8 cellular contexts compared by ENCODE assay signal in the genomic region with DNA sequence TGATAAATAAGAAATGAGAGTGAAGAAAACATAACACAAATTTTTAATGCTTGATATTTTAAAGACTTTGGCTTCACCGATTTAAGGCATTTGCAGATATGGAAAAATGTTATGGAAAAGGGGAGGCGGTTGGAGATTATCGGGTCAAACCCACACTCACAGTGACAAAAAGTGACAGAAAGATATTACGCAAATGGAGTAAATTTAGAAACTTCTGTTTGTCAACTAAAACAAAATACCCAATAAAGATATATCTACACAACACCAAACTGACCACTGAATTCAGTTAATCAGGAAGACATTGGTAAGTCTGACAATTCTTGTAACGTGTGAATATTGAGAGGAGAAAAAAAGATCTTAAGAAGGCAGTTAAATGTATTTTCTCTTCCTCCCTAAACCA. TPM values are rescaled to one million over a fixed set of nuclear protein-coding genes. Genes with fewer than 3 reads are reported as not detected.
DNase-seq lines count a peak whose midpoint lies in the region; ATAC-seq and TF ChIP-seq lines count a peak whose summit lies in the region.

No MANE protein-coding gene starts in this region.

- no peaks in the 10 kb centered on the region for H3K9me3 ChIP-seq in gastroesophageal sphincter

- H3K4me3 ChIP-seq in WI38 (ENCODE audit: low read depth, low read length) (peak overlapping the region; percentile 81), gastroesophageal sphincter (peak overlapping the region; percentile 53 to 73)

- intact Hi-C loops in activated CD4-positive, alpha-beta T cell treated with anti-CD3 and anti-CD28 coated beads for 36 hours (cut with DNase I, micrococcal nuclease): loop anchor here in 1 of 2 experiments (5.0 kb wide), 1 partner anchor 240 kb away; the partner anchor contains the start of gene PAWR

- DNase-seq in activated CD4-positive, alpha-beta T cell treated with anti-CD3 and anti-CD28 coated beads for 36 hours: no peak
- DNase-seq in activated CD4-positive, alpha-beta T cell treated with anti-CD3 and anti-CD28 coated beads for 4 hours: no peak
- DNase-seq in stimulated activated naive CD8-positive, alpha-beta T cell treated with anti-CD3 and anti-CD28 coated beads, Interleukin-15, amount 100 ng/mL, for 72 hours: no peak
- no peak for DNase-seq in DMS 273 treated with DMSO at 0.1 percent for 48 hours (lab: John Stamatoyannopoulos, UW)
- no peak for DNase-seq in NCI-H345 treated with DMSO at 0.1 percent for 48 hours (lab: John Stamatoyannopoulos, UW; ENCODE audit: unreplicated experiment)

- peaks cover 5% of the 10 kb centered on the region for H3K36me3 Mint-ChIP-seq in activated CD4-positive, alpha-beta T cell treated with anti-CD3 and anti-CD28 coated beads for 36 hours (ENCODE audit: low read depth)

- peak overlapping the region; percentile 29 for H3K27ac Mint-ChIP-seq in activated CD4-positive, alpha-beta T cell treated with anti-CD3 and anti-CD28 coated beads for 36 hours
- no peak overlapping the region for H3K27ac Mint-ChIP-seq in stimulated activated naive CD8-positive, alpha-beta T cell treated with anti-CD3 and anti-CD28 coated beads, Interleukin-15, amount 100 ng/mL, for 72 hours

- H3K9me3 Mint-ChIP-seq in activated CD4-positive, alpha-beta T cell treated with anti-CD3 and anti-CD28 coated beads for 36 hours (ENCODE audit: low read depth): no peaks in the 10 kb centered on the region
- H3K9me3 Mint-ChIP-seq in stimulated activated naive CD8-positive, alpha-beta T cell treated with anti-CD3 and anti-CD28 coated beads, Interleukin-15, amount 100 ng/mL, for 72 hours: no peaks in the 10 kb centered on the region

- no peak for ATAC-seq in activated CD4-positive, alpha-beta T cell treated with anti-CD3 and anti-CD28 coated beads for 36 hours
- ATAC-seq in gastroesophageal sphincter (no peak), GM18498 (IDR thresholded peaks at IDR 0.05; ENCODE audit: unreplicated experiment) (no peak)
- no peak for ATAC-seq in stimulated activated naive CD8-positive, alpha-beta T cell treated with anti-CD3 and anti-CD28 coated beads, Interleukin-15, amount 100 ng/mL, for 72 hours

- H3K36me3 ChIP-seq in gastroesophageal sphincter: no peaks in the 10 kb centered on the region

- H3K27ac ChIP-seq in gastroesophageal sphincter: peak overlapping the region; percentile 93 to 99 (median 98)

- POLR2A ChIA-PET in activated CD4-positive, alpha-beta T cell treated with anti-CD3 and anti-CD28 coated beads for 36 hours (lab: Charles Lee): no interaction called here

- H3K27me3 ChIP-seq in gastroesophageal sphincter: no peaks in the 10 kb centered on the region

- 13 to 17% methylated on average over 5 of the region's 5 CpGs for WGBS in gastroesophageal sphincter (ENCODE audit: low coverage in 1 of 2), 2 donors

- TF ChIP-seq EP300 in gastroesophageal sphincter (IDR thresholded peaks at IDR 0.05): no peak

- peak overlapping the region; percentile 95 for H3K4me3 Mint-ChIP-seq in activated CD4-positive, alpha-beta T cell treated with anti-CD3 and anti-CD28 coated beads for 36 hours
- H3K4me3 Mint-ChIP-seq in stimulated activated naive CD8-positive, alpha-beta T cell treated with anti-CD3 and anti-CD28 coated beads, Interleukin-15, amount 100 ng/mL, for 72 hours: peak overlapping the region; percentile 87 to 91

- H3K27me3 Mint-ChIP-seq in activated CD4-positive, alpha-beta T cell treated with anti-CD3 and anti-CD28 coated beads for 36 hours: no peaks in the 10 kb centered on the region
- H3K27me3 Mint-ChIP-seq in stimulated activated naive CD8-positive, alpha-beta T cell treated with anti-CD3 and anti-CD28 coated beads, Interleukin-15, amount 100 ng/mL, for 72 hours: no peaks in the 10 kb centered on the region

- H3K4me1 Mint-ChIP-seq in activated CD4-positive, alpha-beta T cell treated with anti-CD3 and anti-CD28 coated beads for 36 hours: peaks cover 56% of the 10 kb centered on the region
- H3K4me1 Mint-ChIP-seq in stimulated activated naive CD8-positive, alpha-beta T cell treated with anti-CD3 and anti-CD28 coated beads, Interleukin-15, amount 100 ng/mL, for 72 hours: peaks cover 63% of the 10 kb centered on the region

- no peak for TF ChIP-seq POLR2A in gastroesophageal sphincter (IDR thresholded peaks at IDR 0.05)

- CTCF ChIA-PET in activated CD4-positive, alpha-beta T cell treated with anti-CD3 and anti-CD28 coated beads for 36 hours (lab: Charles Lee): interaction anchor here (0.7 to 1.0 kb wide), 2 partner anchors 16 to 48 kb away, joined by 3 read pairs; no protein-coding TSS in a partner anchor

- H3K4me1 ChIP-seq in gastroesophageal sphincter: peaks cover 4 to 59% (median 9%) of the 10 kb centered on the region in 3 donors

- TF ChIP-seq CTCF in WI38 (IDR thresholded peaks at IDR 0.05; ENCODE audit: low read depth, low read length): no peak
- TF ChIP-seq CTCF in gastroesophageal sphincter (IDR thresholded peaks at IDR 0.05): no peak

RNA-seq across cellular contexts. Expression of gene PPP1R12A, which starts 2.5 kb away (rescaled TPM):
- 100 to 1,000 TPM in 1 of 2 experiments, 10 to 100 TPM in 1; 72.2 to 134 TPM for total RNA-seq in activated CD4-positive, alpha-beta T cell treated with anti-CD3 and anti-CD28 coated beads for 36 hours
- total RNA-seq in gastroesophageal sphincter: 100 to 1,000 TPM; 387 to 683 (median 563) TPM
